Comparison of ENCODE assay signal across 8 cellular contexts in genomic region chr1:1231400-1232223, GRCh38. TPM values are rescaled to one million over a fixed set of nuclear protein-coding genes. Genes with fewer than 3 reads are reported as not detected.
DNase-seq lines count a peak whose midpoint lies in the region; ATAC-seq, FAIRE-seq and TF ChIP-seq lines count a peak whose summit lies in the region.

Gene SDF4, minus strand, starts transcription at chr1:1232001. Its CDS starts 3,229 bp downstream, at chr1:1228772.

- DNase-seq in NCI-H2029 (lab: John Stamatoyannopoulos, UW) (peak; percentile 90), ascending aorta (ENCODE audit: low spot score in 2 of 2) (peak; percentile 77 to 98), right cardiac atrium (peak; percentile 97 to 99 (median 99)), pulmonary artery endothelial cell (ENCODE audit: low read depth, low spot score) (peak; percentile 82), urothelium cell line (ENCODE audit: low spot score) (peak; percentile 98)
- DNase-seq in T-helper 2 cell treated with Interferon-gamma antibody and Interleukin-4, amounts not matched to agents 5 μg/mL and 100 μg/mL, for 36 hours (ENCODE audit: low spot score): peak; percentile 98

- H3K36me3 Mint-ChIP-seq in T-helper 2 cell treated with Interferon-gamma antibody and Interleukin-4, amounts not matched to agents 5 μg/mL and 100 μg/mL, for 36 hours (ENCODE audit: low read depth): peaks cover 31% of the 10 kb centered on the region

- H3K4me1 Mint-ChIP-seq in T-helper 2 cell treated with Interferon-gamma antibody and Interleukin-4, amounts not matched to agents 5 μg/mL and 100 μg/mL, for 36 hours (ENCODE audit: low read depth): peaks cover 12% of the 10 kb centered on the region

- no peaks in the 10 kb centered on the region for H3K27me3 ChIP-seq in ascending aorta
- H3K27me3 ChIP-seq in right cardiac atrium (ENCODE audit: control insufficient read depth, insufficient read depth): no peaks in the 10 kb centered on the region

- H3K4me3 ChIP-seq in ascending aorta (peak within 1 kb of the TSS; percentile 91 to 95), right cardiac atrium (ENCODE audit: low read length) (peak within 1 kb of the TSS; percentile 83)

- under 1% methylated on average over 103 of the region's 103 CpGs for WGBS in right cardiac atrium

- ATAC-seq in GM18508 (IDR thresholded peaks at IDR 0.05; ENCODE audit: insufficient read depth, unreplicated experiment) (peak; percentile 61), HG02981 (IDR thresholded peaks at IDR 0.05; ENCODE audit: unreplicated experiment) (peak; percentile 91), right cardiac atrium (peak; percentile 96 to 97)

- H3K4me3 Mint-ChIP-seq in T-helper 2 cell treated with Interferon-gamma antibody and Interleukin-4, amounts not matched to agents 5 μg/mL and 100 μg/mL, for 36 hours: peak within 1 kb of the TSS; percentile 96

- H3K9me3 Mint-ChIP-seq in T-helper 2 cell treated with Interferon-gamma antibody and Interleukin-4, amounts not matched to agents 5 μg/mL and 100 μg/mL, for 36 hours: no peaks in the 10 kb centered on the region

- H3K4me1 ChIP-seq in ascending aorta (peaks cover 23% of the 10 kb centered on the region in 2 donors), right cardiac atrium (ENCODE audit: control insufficient read depth, insufficient read depth, low read length) (peaks cover 11% of the 10 kb centered on the region)

- TF ChIP-seq CTCF in ascending aorta (IDR thresholded peaks at IDR 0.05): no peak

- H3K27me3 Mint-ChIP-seq in T-helper 2 cell treated with Interferon-gamma antibody and Interleukin-4, amounts not matched to agents 5 μg/mL and 100 μg/mL, for 36 hours (ENCODE audit: low read depth): no peaks in the 10 kb centered on the region

- intact Hi-C loops in ascending aorta (cut with DNase I) (loop anchor here (1.0 to 5.0 kb wide), 5 partner anchors 41 to 229 kb away; partner anchors contain the start of genes ACAP3, AURKAIP1, C1orf159 and HES4), right cardiac atrium (cut with DNase I) (loop anchor here in 1 of 4 donors (10.0 kb wide), 1 partner anchor 107 kb away; no protein-coding TSS in a partner anchor)

- H3K27ac Mint-ChIP-seq in T-helper 2 cell treated with Interferon-gamma antibody and Interleukin-4, amounts not matched to agents 5 μg/mL and 100 μg/mL, for 36 hours: peak within 1 kb of the TSS; percentile 86

- H3K9me3 ChIP-seq in ascending aorta: no peaks in the 10 kb centered on the region
- no peaks in the 10 kb centered on the region for H3K9me3 ChIP-seq in right cardiac atrium (ENCODE audit: control insufficient read depth, low read length)

- FAIRE-seq in urothelium cell line (lab: Jason Lieb, UNC): peak; percentile 77

- H3K36me3 ChIP-seq in ascending aorta: peaks cover 20 to 25% of the 10 kb centered on the region in 2 donors

- H3K27ac ChIP-seq in ascending aorta: peak within 1 kb of the TSS; percentile 89 to 94
- H3K27ac ChIP-seq in right cardiac atrium (ENCODE audit: low read length): peak within 1 kb of the TSS; percentile 65

RNA-seq across cellular contexts. Expression of gene SDF4, which starts in this region (rescaled TPM):
- 223 TPM for total RNA-seq in ascending aorta
- total RNA-seq in right cardiac atrium: 100 to 1,000 TPM; 156 to 215 (median 168) TPM
- 165 TPM for polyA plus RNA-seq in right cardiac atrium
- 116 TPM in 2 replicates for total RNA-seq in pulmonary artery endothelial cell

Comparison
In these comparisons a context has a peak if more than half of its experiments do, and no peak if none do; other contexts are left out.
1. Peak in every context shown above with its lines: DNase-seq, ATAC-seq, H3K4me3 ChIP-seq and H3K27ac ChIP-seq.